In genomic region chr13:110469597-110469996, GRCh38 we compare ENCODE assay signal across 26 cellular contexts.
"Had no signal": no experiment of that assay in that cellular context is flagged by ENCODE, and none has a peak within 500 bp of the region (broad histone marks: within the 10 kb centered on the region; RNA-seq: fewer than 3 reads in every experiment).

No MANE protein-coding gene starts in this region.

- H3K27me3 ChIP-seq: left lung, pancreas, right lobe of liver, tibial nerve, vagina had no signal

- H3K9me3 ChIP-seq: left lung, pancreas, psoas muscle, right lobe of liver, tibial nerve, vagina had no signal

- H3K4me1 ChIP-seq: pancreas, psoas muscle, vagina had no signal

- H3K9me3 Mint-ChIP-seq: naive thymus-derived CD8-positive, alpha-beta T cell; nephron; neural crest cell; stimulated activated effector memory CD8-positive, alpha-beta T cell treated with anti-CD3 and anti-CD28 coated beads, Interleukin-12 subunit alpha, Interleukin-12 subunit beta, amount 100 ng/mL, for 72 hours; stimulated activated naive CD8-positive, alpha-beta T cell treated with anti-CD3 and anti-CD28 coated beads, Interleukin-15, amount 100 ng/mL, for 72 hours; type B pancreatic cell had no signal

- H3K36me3 Mint-ChIP-seq: naive thymus-derived CD8-positive, alpha-beta T cell; stimulated activated effector memory CD8-positive, alpha-beta T cell treated with anti-CD3 and anti-CD28 coated beads, Interleukin-12 subunit alpha, Interleukin-12 subunit beta, amount 100 ng/mL, for 72 hours had no signal

- H3K27ac Mint-ChIP-seq: naive thymus-derived CD8-positive, alpha-beta T cell; nephron; stimulated activated effector memory CD8-positive, alpha-beta T cell treated with anti-CD3 and anti-CD28 coated beads, Interleukin-12 subunit alpha, Interleukin-12 subunit beta, amount 100 ng/mL, for 72 hours; stimulated activated naive CD8-positive, alpha-beta T cell treated with anti-CD3 and anti-CD28 coated beads, Interleukin-15, amount 100 ng/mL, for 72 hours; type B pancreatic cell had no signal

- H3K36me3 ChIP-seq: right lobe of liver had no signal

- DNase-seq: head of caudate nucleus; hippocampal formation; left colon; mesendoderm; midbrain; naive thymus-derived CD8-positive, alpha-beta T cell; nucleus accumbens; pancreas; right lobe of liver; stimulated activated CD4-positive, alpha-beta T cell treated with anti-CD3 and anti-CD28 coated beads, Interleukin-12 subunit alpha, Interleukin-12 subunit beta, amount 100 ng/mL, for 4 hours; stimulated activated CD4-positive, alpha-beta T cell treated with anti-CD3 and anti-CD28 coated beads, Interleukin-15, amount 100 ng/mL, for 24 hours; stimulated activated CD4-positive, alpha-beta T cell treated with anti-CD3 and anti-CD28 coated beads, Interleukin-2, amount 100 ng/mL, for 24 hours; stimulated activated CD4-positive, alpha-beta T cell treated with anti-CD3 and anti-CD28 coated beads, Interleukin-4, amount 100 ng/mL, for 24 hours; stimulated activated naive CD4-positive, alpha-beta T cell treated with Interleukin-2 at 50 U/mL for 16 hours; stimulated activated naive CD8-positive, alpha-beta T cell treated with anti-CD3 and anti-CD28 coated beads, Interleukin-15, amount 100 ng/mL, for 72 hours; substantia nigra had no signal

- H3K4me3 ChIP-seq: left lung, lung, pancreas, psoas muscle, right lobe of liver, tibial nerve, vagina had no signal

- H3K27me3 Mint-ChIP-seq: type B pancreatic cell had no signal

- FAIRE-seq: keratinocyte, pancreas had no signal

- H3K4me3 Mint-ChIP-seq: naive thymus-derived CD8-positive, alpha-beta T cell; nephron; neural crest cell; stimulated activated effector memory CD8-positive, alpha-beta T cell treated with anti-CD3 and anti-CD28 coated beads, Interleukin-12 subunit alpha, Interleukin-12 subunit beta, amount 100 ng/mL, for 72 hours; stimulated activated naive CD8-positive, alpha-beta T cell treated with anti-CD3 and anti-CD28 coated beads, Interleukin-15, amount 100 ng/mL, for 72 hours; type B pancreatic cell had no signal

- H3K27ac ChIP-seq: left lung, pancreas, psoas muscle, tibial nerve, vagina had no signal
